23 cellular contexts compared by ENCODE assay signal in the genomic region with DNA sequence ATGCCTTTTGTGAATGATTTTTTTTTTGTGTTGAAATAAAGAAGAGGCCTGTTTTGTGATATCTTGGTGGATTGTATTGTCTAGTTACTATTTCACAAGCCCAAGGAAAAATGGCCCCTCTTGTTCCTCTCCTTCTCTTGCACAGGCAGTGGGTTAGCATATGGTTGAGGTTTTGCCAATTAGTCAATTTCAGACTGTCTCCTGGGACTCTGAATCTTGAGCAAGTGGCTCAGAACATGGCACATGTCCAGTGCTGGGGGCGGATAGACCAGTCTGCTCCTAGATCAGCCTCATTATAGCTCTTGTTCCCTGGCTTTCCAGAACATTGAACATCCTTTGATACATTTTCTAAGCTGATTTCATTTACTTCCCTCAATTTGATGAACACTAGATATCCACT.
DNase-seq lines count a peak whose midpoint lies in the region; ATAC-seq and TF ChIP-seq lines count a peak whose summit lies in the region.
"Had no signal": no experiment of that assay in that cellular context is flagged by ENCODE, and none has a peak within 500 bp of the region (broad histone marks: within the 10 kb centered on the region; RNA-seq: fewer than 3 reads in every experiment).

No MANE protein-coding gene starts in this region.

- TF ChIP-seq POLR2A in body of pancreas (IDR thresholded peaks at IDR 0.05), result no peak

- no peak overlapping the region for H3K4me3 Mint-ChIP-seq in activated naive CD4-positive, alpha-beta T cell treated with anti-CD3 and anti-CD28 coated beads for 36 hours
- H3K4me3 Mint-ChIP-seq: activated CD4-positive, alpha-beta T cell treated with anti-CD3 and anti-CD28 coated beads, Interleukin-2, amount 10 ng/mL, durations not matched to agents 24 days and 14 days; naive B cell had no signal

- H3K4me1 ChIP-seq in body of pancreas (no peaks in the 10 kb centered on the region), left ventricle myocardium inferior (no peaks in the 10 kb centered on the region)
- H3K4me1 ChIP-seq: Caco-2, sigmoid colon, tibial nerve had no signal

- intact Hi-C loops in body of pancreas (cut with DNase I), result no loop called here
- intact Hi-C loops in left ventricle myocardium inferior (cut with micrococcal nuclease), result no loop called here
- intact Hi-C loops in activated naive CD4-positive, alpha-beta T cell treated with anti-CD3 and anti-CD28 coated beads for 36 hours (cut with micrococcal nuclease), result no loop called here

- no peaks in the 10 kb centered on the region for H3K27me3 Mint-ChIP-seq in activated naive CD4-positive, alpha-beta T cell treated with anti-CD3 and anti-CD28 coated beads for 36 hours (ENCODE audit: low read depth)
- H3K27me3 Mint-ChIP-seq: activated CD4-positive, alpha-beta T cell treated with anti-CD3 and anti-CD28 coated beads, Interleukin-2, amount 10 ng/mL, durations not matched to agents 24 days and 14 days; naive B cell had no signal

- TF ChIP-seq CTCF in body of pancreas (IDR thresholded peaks at IDR 0.05) (no peak), left ventricle myocardium inferior (IDR thresholded peaks at IDR 0.05; ENCODE audit: borderline replicate concordance) (no peak)

- no peaks in the 10 kb centered on the region for H3K27me3 ChIP-seq in body of pancreas
- H3K27me3 ChIP-seq in left ventricle myocardium inferior (ENCODE audit: low read depth), result no peaks in the 10 kb centered on the region
- H3K27me3 ChIP-seq: sigmoid colon, tibial nerve had no signal

- no peak for ATAC-seq in body of pancreas
- ATAC-seq: esophagus mucosa had no signal

- no peaks in the 10 kb centered on the region for H3K36me3 Mint-ChIP-seq in activated naive CD4-positive, alpha-beta T cell treated with anti-CD3 and anti-CD28 coated beads for 36 hours (ENCODE audit: low read depth)
- H3K36me3 Mint-ChIP-seq: naive B cell had no signal

- H3K4me3 ChIP-seq in body of pancreas, result no peak overlapping the region
- H3K4me3 ChIP-seq in left ventricle myocardium inferior, result no peak overlapping the region
- H3K4me3 ChIP-seq: sigmoid colon, tibial nerve had no signal

- H3K27ac ChIP-seq in body of pancreas, result no peak overlapping the region
- no peak overlapping the region for H3K27ac ChIP-seq in left ventricle myocardium inferior (replicated peaks)
- H3K27ac ChIP-seq: sigmoid colon, tibial nerve had no signal

- CTCF ChIA-PET in activated naive CD4-positive, alpha-beta T cell treated with anti-CD3 and anti-CD28 coated beads for 36 hours (lab: Charles Lee), result no interaction called here

- H3K36me3 ChIP-seq in body of pancreas (replicated peaks in 1 of 2; ENCODE audit: insufficient read depth in 1 of 2, low read depth in 2 of 2) (no peaks in the 10 kb centered on the region), left ventricle myocardium inferior (no peaks in the 10 kb centered on the region)
- H3K36me3 ChIP-seq: sigmoid colon, tibial nerve had no signal

- no peaks in the 10 kb centered on the region for H3K9me3 Mint-ChIP-seq in activated naive CD4-positive, alpha-beta T cell treated with anti-CD3 and anti-CD28 coated beads for 36 hours
- H3K9me3 Mint-ChIP-seq: activated CD4-positive, alpha-beta T cell treated with anti-CD3 and anti-CD28 coated beads, Interleukin-2, amount 10 ng/mL, durations not matched to agents 24 days and 14 days; naive B cell had no signal

- H3K27ac Mint-ChIP-seq in activated naive CD4-positive, alpha-beta T cell treated with anti-CD3 and anti-CD28 coated beads for 36 hours, result no peak overlapping the region
- H3K27ac Mint-ChIP-seq: activated CD4-positive, alpha-beta T cell treated with anti-CD3 and anti-CD28 coated beads, Interleukin-2, amount 10 ng/mL, durations not matched to agents 24 days and 14 days; naive B cell had no signal

- DNase-seq in DMS 273 treated with DMSO at 0.1 percent for 48 hours (lab: John Stamatoyannopoulos, UW) (peak; percentile 87), NCI-H446 treated with DMSO at 0.1 percent for 48 hours (lab: John Stamatoyannopoulos, UW) (peak; percentile 90), body of pancreas (peak in 3 of 4 donors; percentile 15 to 36 (median 23)), left ventricle myocardium inferior (peak; percentile 46), glomerular visceral epithelial cell (ENCODE audit: extremely low spot score) (no peak), GF-D8 (lab: John Stamatoyannopoulos, UW) (no peak), EL (no peak)
- no peak for DNase-seq in activated naive CD4-positive, alpha-beta T cell treated with anti-CD3 and anti-CD28 coated beads for 36 hours
- DNase-seq: activated CD4-positive, alpha-beta T cell treated with anti-CD3 and anti-CD28 coated beads, Interleukin-2, amount 10 ng/mL, durations not matched to agents 24 days and 14 days; AML-193; amniotic stem cell; Caco-2; effector CD4-positive, alpha-beta T cell; mesenchymal stem cell; naive B cell; NCI-H1436; NCI-H2227 treated with DMSO at 0.1 percent for 48 hours; NK-92 treated with Interleukin-12 subunit alpha and Interleukin-12 subunit beta, amount 100 ng/mL, for 24 hours; sigmoid colon; stimulated activated CD4-positive, alpha-beta T cell treated with anti-CD3 and anti-CD28 coated beads, Interleukin-1b, Interleukin-23, amount 100 ng/mL, for 48 hours; stimulated activated naive CD4-positive, alpha-beta T cell had no signal

- WGBS in body of pancreas, 2 donors, result 28 to 50% methylated on average over 1 of the region's 1 CpG

- H3K9me3 ChIP-seq in body of pancreas, result no peaks in the 10 kb centered on the region
- no peaks in the 10 kb centered on the region for H3K9me3 ChIP-seq in left ventricle myocardium inferior (replicated peaks)
- H3K9me3 ChIP-seq: Caco-2, sigmoid colon, tibial nerve had no signal

- H3K4me1 Mint-ChIP-seq in activated naive CD4-positive, alpha-beta T cell treated with anti-CD3 and anti-CD28 coated beads for 36 hours (ENCODE audit: low read depth), result no peaks in the 10 kb centered on the region
- H3K4me1 Mint-ChIP-seq: activated CD4-positive, alpha-beta T cell treated with anti-CD3 and anti-CD28 coated beads, Interleukin-2, amount 10 ng/mL, durations not matched to agents 24 days and 14 days; naive B cell had no signal

Comparison
In these comparisons a context has a peak if more than half of its experiments do, and no peak if none do; other contexts are left out.
1. DNase-seq: peak in DMS 273 treated with DMSO at 0.1 percent for 48 hours (single experiment), NCI-H446 treated with DMSO at 0.1 percent for 48 hours (single experiment), body of pancreas (3 of 4) and left ventricle myocardium inferior (single experiment); none in glomerular visceral epithelial cell (single experiment), activated naive CD4-positive, alpha-beta T cell treated with anti-CD3 and anti-CD28 coated beads for 36 hours (single experiment), GF-D8 (single experiment) and EL (single experiment).